Comparison of ENCODE assay signal across 9 cellular contexts in genomic region chr3:140922634-140923033, GRCh38. TPM values are rescaled to one million over a fixed set of nuclear protein-coding genes. Genes with fewer than 3 reads are reported as not detected.
A peak's percentile ranks its signal among the peaks of the same experiment; 100 is the strongest.
DNase-seq lines count a peak whose midpoint lies in the region; ATAC-seq and TF ChIP-seq lines count a peak whose summit lies in the region.
"Had no signal": no experiment of that assay in that cellular context is flagged by ENCODE, and none has a peak within 500 bp of the region (broad histone marks: within the 10 kb centered on the region; RNA-seq: fewer than 3 reads in every experiment).

No MANE protein-coding gene starts in this region.

- BruUV-seq in HCT116 (replicated peaks; lab: Mats Ljungman, UMichigan): no TSS peak

- CTCF ChIA-PET in CD4-positive, alpha-beta T cell (lab: Charles Lee): interaction anchor here (1.1 to 1.6 kb wide), 2 partner anchors 13 to 21 kb away, joined by 3 to 4 read pairs; no protein-coding TSS in a partner anchor
- CTCF ChIA-PET in HCT116 (lab: Charles Lee): interaction anchor here (0.7 to 1.9 kb wide), 5 partner anchors 12 to 183 kb away, joined by 3 to 5 read pairs (median 3); no protein-coding TSS in a partner anchor

- no peaks in the 10 kb centered on the region for H3K79me2 ChIP-seq in HCT116 (ENCODE audit: insufficient read depth, low read length)

- TF ChIP-seq RAD21 in HCT116 (IDR thresholded peaks at IDR 0.05; ENCODE audit: low read depth): peak; percentile 52

- H3K4me3 ChIP-seq in HCT116 (replicated peaks in 1 of 2; ENCODE audit: low read depth in 1 of 2, low read length in 2 of 2) (no peak overlapping the region), WERI-Rb-1 (ENCODE audit: low read depth, low read length) (no peak overlapping the region)
- H3K4me3 ChIP-seq: HAP-1 had no signal

- H2AFZ ChIP-seq in HCT116 (ENCODE audit: low read depth, low read length, poor library complexity, severe bottlenecking): no peak overlapping the region

- no peak for DNase-seq in CD4-positive, alpha-beta T cell
- DNase-seq in HCT116 (ENCODE audit: low read depth, low spot score) (no peak), WERI-Rb-1 (no peak), left colon (no peak), inferior parietal cortex (ENCODE audit: extremely low spot score) (no peak), DMS79 treated with DMSO at 0.1 percent for 48 hours (lab: John Stamatoyannopoulos, UW) (no peak)
- DNase-seq in activated CD4-positive, CD25-positive, alpha-beta regulatory T cell treated with anti-CD3 and anti-CD28 coated beads, Interleukin-2, amount 50 U/mL, for 72 hours: no peak

- RAD21 ChIA-PET in HCT116 (lab: Charles Lee; ENCODE audit: low non-redundant PET in 1 of 2, low total read pairs in 2 of 2, uncharacterized antibody in 2 of 2, unreplicated experiment in 2 of 2): no interaction called here

- H3K36me3 ChIP-seq in HCT116 (ENCODE audit: control insufficient read depth in 1 of 2, insufficient read depth in 2 of 2, low read length in 2 of 2): no peaks in the 10 kb centered on the region
- H3K36me3 ChIP-seq in WERI-Rb-1: no peaks in the 10 kb centered on the region
- H3K36me3 ChIP-seq: HAP-1 had no signal

- H3K27ac Mint-ChIP-seq in CD4-positive, alpha-beta T cell: no peak overlapping the region

- H3K36me3 Mint-ChIP-seq in CD4-positive, alpha-beta T cell (ENCODE audit: low read depth): no peaks in the 10 kb centered on the region

- POLR2A ChIA-PET in CD4-positive, alpha-beta T cell (lab: Charles Lee): no interaction called here
- POLR2A ChIA-PET in HCT116 (lab: Charles Lee): no interaction called here

- intact Hi-C loops in CD4-positive, alpha-beta T cell (cut with DNase I, micrococcal nuclease): loop anchor here (1.0 to 10.0 kb wide), 4 partner anchors 50 to 184 kb away; no protein-coding TSS in a partner anchor
- intact Hi-C loops in HCT116 (cut with micrococcal nuclease) (loop anchor here (2.0 kb wide), 1 partner anchor 270 kb away; no protein-coding TSS in a partner anchor), left colon (cut with DNase I, micrococcal nuclease) (no loop called here)

- no peaks in the 10 kb centered on the region for H4K20me1 ChIP-seq in HCT116 (ENCODE audit: insufficient read depth)

- no peak overlapping the region for H3K9ac ChIP-seq in HCT116 (ENCODE audit: low read length)

- no peaks in the 10 kb centered on the region for H3K9me2 ChIP-seq in HCT116 (ENCODE audit: insufficient read depth)

- H3K27me3 Mint-ChIP-seq in CD4-positive, alpha-beta T cell: peaks cover 22% of the 10 kb centered on the region

- no peak for TF ChIP-seq POLR2A in HCT116 (IDR thresholded peaks at IDR 0.05; ENCODE audit: borderline replicate concordance, extremely low read depth, insufficient read depth, insufficient read length)

- H3K4me2 ChIP-seq in HCT116 (ENCODE audit: low read length): no peak overlapping the region

- no peak overlapping the region for H3K4me3 Mint-ChIP-seq in CD4-positive, alpha-beta T cell

- H3K4me1 ChIP-seq in HCT116 (ENCODE audit: control insufficient read depth in 1 of 2, insufficient read depth in 2 of 2, low read length in 2 of 2): no peaks in the 10 kb centered on the region
- H3K4me1 ChIP-seq: HAP-1 had no signal

- H3K27me3 ChIP-seq in CD4-positive, alpha-beta T cell (ENCODE audit: control insufficient read depth, insufficient read depth, low read length): peaks cover 6% of the 10 kb centered on the region
- H3K27me3 ChIP-seq in HCT116 (ENCODE audit: insufficient read depth, low read length) (peaks cover 1% of the 10 kb centered on the region; the same call in 1 of the 2 replicates), WERI-Rb-1 (ENCODE audit: insufficient read depth, low read depth, severe bottlenecking) (no peaks in the 10 kb centered on the region)

- TF ChIP-seq CTCF in CD4-positive, alpha-beta T cell (IDR thresholded peaks at IDR 0.05): peak; percentile 43
- TF ChIP-seq CTCF in HCT116 (IDR thresholded peaks at IDR 0.05 in 2 of 3, conservative IDR thresholded peaks at IDR 0.05 in 1 of 3; ENCODE audit: borderline replicate concordance in 1 of 3, insufficient read depth in 1 of 3, low read depth in 2 of 3, low read length in 2 of 3) (peak; percentile 44 to 50 (median 48); a peak in 5 of 6 replicates), WERI-Rb-1 (IDR thresholded peaks at IDR 0.05; ENCODE audit: low read depth, low read length) (peak; percentile 33; the same call in 1 of the 2 replicates)

- H3K9me3 ChIP-seq in CD4-positive, alpha-beta T cell (ENCODE audit: control insufficient read depth, low read length): no peaks in the 10 kb centered on the region
- H3K9me3 ChIP-seq in HCT116 (ENCODE audit: control insufficient read depth in 1 of 2, insufficient read depth in 1 of 2, low read depth in 1 of 2, low read length in 2 of 2) (no peaks in the 10 kb centered on the region), WERI-Rb-1 (ENCODE audit: severe bottlenecking) (no peaks in the 10 kb centered on the region)
- H3K9me3 ChIP-seq: HAP-1 had no signal

- H3K27ac ChIP-seq in CD4-positive, alpha-beta T cell (ENCODE audit: low read depth, low read length): no peak overlapping the region
- H3K27ac ChIP-seq in HCT116 (ENCODE audit: low read depth, low read length): no peak overlapping the region
- H3K27ac ChIP-seq in WERI-Rb-1: no peak overlapping the region

- no peaks in the 10 kb centered on the region for H3K4me1 Mint-ChIP-seq in CD4-positive, alpha-beta T cell (ENCODE audit: low read depth)

- ATAC-seq in CD4-positive, alpha-beta T cell (ENCODE audit: poor library complexity): peak; percentile 68
- peak; percentile 79 for ATAC-seq in HCT116
- peak; percentile 48 for ATAC-seq in left colon
- ATAC-seq in GM19035 (IDR thresholded peaks at IDR 0.05; ENCODE audit: unreplicated experiment): no peak

- H3K9me3 Mint-ChIP-seq in CD4-positive, alpha-beta T cell: no peaks in the 10 kb centered on the region

TF ChIP-seq in HCT116, 20 proteins besides CTCF, POLR2A, EP300 and RAD21:
- TF ChIP-seq SIN3A (IDR thresholded peaks at IDR 0.05; ENCODE audit: low read depth) (no peak), CBX3 (IDR thresholded peaks at IDR 0.05; ENCODE audit: low read depth) (no peak), TCF7L2 (IDR thresholded peaks at IDR 0.05; ENCODE audit: borderline replicate concordance, extremely low read depth, insufficient read depth, insufficient read length) (no peak), ZFX (IDR thresholded peaks at IDR 0.05) (no peak), MAX (IDR thresholded peaks at IDR 0.05) (no peak), ATF3 (IDR thresholded peaks at IDR 0.05) (no peak), SP1 (IDR thresholded peaks at IDR 0.05; ENCODE audit: low read depth) (no peak), SRF (IDR thresholded peaks at IDR 0.05; ENCODE audit: low read depth) (no peak), REST (IDR thresholded peaks at IDR 0.05; ENCODE audit: low read depth) (no peak), YY1 (IDR thresholded peaks at IDR 0.05; ENCODE audit: extremely low read depth, insufficient replicate concordance, low read depth, low read length) (no peak), EGR1 (IDR thresholded peaks at IDR 0.05; ENCODE audit: low read depth) (no peak), ZNF274 (IDR thresholded peaks at IDR 0.05; ENCODE audit: low read depth, low read length) (no peak), FOSL1 (IDR thresholded peaks at IDR 0.05; ENCODE audit: low read depth) (no peak), ELF1 (IDR thresholded peaks at IDR 0.05; ENCODE audit: borderline replicate concordance, low read depth) (no peak), POLR2AphosphoS5 (IDR thresholded peaks at IDR 0.05; ENCODE audit: low read depth, low read length) (no peak)
TF ChIP-seq in HCT116: peak in this region for 0.

RNA-seq across cellular contexts. Expression of gene SLC25A36, which starts 19.0 kb away (rescaled TPM):
- total RNA-seq in CD4-positive, alpha-beta T cell: 100 to 1,000 TPM; 166 to 171 TPM
- total RNA-seq in HCT116 (2021; ENCODE audit: unreplicated experiment): 81.2 TPM
- polyA plus RNA-seq in HCT116 (2012): 31.5 and 37.7 TPM in 2 replicates
- total RNA-seq in left colon: 10 to 100 TPM; 36.7 to 48.6 TPM

Comparison
In these comparisons a context has a peak if more than half of its experiments do, and no peak if none do; other contexts are left out.
1. intact Hi-C loops: an anchor here in CD4-positive, alpha-beta T cell (1.0 to 10.0 kb wide) and HCT116 (2.0 kb wide); none called in left colon.